ENCODE assay signal across 1 cellular context in the genomic region with DNA sequence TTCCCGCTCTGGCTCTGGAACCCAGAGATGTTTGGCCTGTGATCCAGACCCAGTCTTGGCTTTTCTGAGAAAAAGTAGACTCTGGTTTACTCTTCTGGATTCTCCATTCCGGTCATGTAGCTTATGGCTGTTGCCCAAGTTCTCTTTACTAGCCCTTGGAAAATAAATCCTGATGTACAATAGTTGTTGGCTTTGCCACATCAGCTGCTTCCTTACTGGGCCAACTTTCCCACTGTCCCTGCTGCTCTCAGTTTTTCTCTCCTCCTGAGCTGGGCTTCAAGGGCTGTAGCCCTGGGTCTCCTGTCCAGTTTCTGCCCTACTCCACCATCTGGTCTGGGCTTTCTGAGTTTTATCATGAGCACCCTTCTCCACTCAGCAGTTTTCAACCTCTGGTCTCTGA.
TF ChIP-seq lines count a peak whose summit lies in the region.

No MANE protein-coding gene starts in this region.

TF ChIP-seq in HepG2, 621 proteins besides CTCF, POLR2A, EP300 and RAD21:
- TF ChIP-seq ZFP41 (CRISPR knock-in tag; IDR thresholded peaks at IDR 0.05; ENCODE audit: borderline replicate concordance) (no peak), ZNF724P (CRISPR knock-in tag; IDR thresholded peaks at IDR 0.05; ENCODE audit: borderline replicate concordance) (no peak), ZNF24 (IDR thresholded peaks at IDR 0.05) (no peak), ZNF678 (CRISPR knock-in tag; IDR thresholded peaks at IDR 0.05) (no peak), ZNF556 (CRISPR knock-in tag; IDR thresholded peaks at IDR 0.05; ENCODE audit: borderline replicate concordance) (no peak), PHF8 (CRISPR knock-in tag; IDR thresholded peaks at IDR 0.05) (no peak), ZNF232 (CRISPR knock-in tag; IDR thresholded peaks at IDR 0.05; ENCODE audit: borderline replicate concordance) (no peak)
- TF ChIP-seq, protein P1, sequence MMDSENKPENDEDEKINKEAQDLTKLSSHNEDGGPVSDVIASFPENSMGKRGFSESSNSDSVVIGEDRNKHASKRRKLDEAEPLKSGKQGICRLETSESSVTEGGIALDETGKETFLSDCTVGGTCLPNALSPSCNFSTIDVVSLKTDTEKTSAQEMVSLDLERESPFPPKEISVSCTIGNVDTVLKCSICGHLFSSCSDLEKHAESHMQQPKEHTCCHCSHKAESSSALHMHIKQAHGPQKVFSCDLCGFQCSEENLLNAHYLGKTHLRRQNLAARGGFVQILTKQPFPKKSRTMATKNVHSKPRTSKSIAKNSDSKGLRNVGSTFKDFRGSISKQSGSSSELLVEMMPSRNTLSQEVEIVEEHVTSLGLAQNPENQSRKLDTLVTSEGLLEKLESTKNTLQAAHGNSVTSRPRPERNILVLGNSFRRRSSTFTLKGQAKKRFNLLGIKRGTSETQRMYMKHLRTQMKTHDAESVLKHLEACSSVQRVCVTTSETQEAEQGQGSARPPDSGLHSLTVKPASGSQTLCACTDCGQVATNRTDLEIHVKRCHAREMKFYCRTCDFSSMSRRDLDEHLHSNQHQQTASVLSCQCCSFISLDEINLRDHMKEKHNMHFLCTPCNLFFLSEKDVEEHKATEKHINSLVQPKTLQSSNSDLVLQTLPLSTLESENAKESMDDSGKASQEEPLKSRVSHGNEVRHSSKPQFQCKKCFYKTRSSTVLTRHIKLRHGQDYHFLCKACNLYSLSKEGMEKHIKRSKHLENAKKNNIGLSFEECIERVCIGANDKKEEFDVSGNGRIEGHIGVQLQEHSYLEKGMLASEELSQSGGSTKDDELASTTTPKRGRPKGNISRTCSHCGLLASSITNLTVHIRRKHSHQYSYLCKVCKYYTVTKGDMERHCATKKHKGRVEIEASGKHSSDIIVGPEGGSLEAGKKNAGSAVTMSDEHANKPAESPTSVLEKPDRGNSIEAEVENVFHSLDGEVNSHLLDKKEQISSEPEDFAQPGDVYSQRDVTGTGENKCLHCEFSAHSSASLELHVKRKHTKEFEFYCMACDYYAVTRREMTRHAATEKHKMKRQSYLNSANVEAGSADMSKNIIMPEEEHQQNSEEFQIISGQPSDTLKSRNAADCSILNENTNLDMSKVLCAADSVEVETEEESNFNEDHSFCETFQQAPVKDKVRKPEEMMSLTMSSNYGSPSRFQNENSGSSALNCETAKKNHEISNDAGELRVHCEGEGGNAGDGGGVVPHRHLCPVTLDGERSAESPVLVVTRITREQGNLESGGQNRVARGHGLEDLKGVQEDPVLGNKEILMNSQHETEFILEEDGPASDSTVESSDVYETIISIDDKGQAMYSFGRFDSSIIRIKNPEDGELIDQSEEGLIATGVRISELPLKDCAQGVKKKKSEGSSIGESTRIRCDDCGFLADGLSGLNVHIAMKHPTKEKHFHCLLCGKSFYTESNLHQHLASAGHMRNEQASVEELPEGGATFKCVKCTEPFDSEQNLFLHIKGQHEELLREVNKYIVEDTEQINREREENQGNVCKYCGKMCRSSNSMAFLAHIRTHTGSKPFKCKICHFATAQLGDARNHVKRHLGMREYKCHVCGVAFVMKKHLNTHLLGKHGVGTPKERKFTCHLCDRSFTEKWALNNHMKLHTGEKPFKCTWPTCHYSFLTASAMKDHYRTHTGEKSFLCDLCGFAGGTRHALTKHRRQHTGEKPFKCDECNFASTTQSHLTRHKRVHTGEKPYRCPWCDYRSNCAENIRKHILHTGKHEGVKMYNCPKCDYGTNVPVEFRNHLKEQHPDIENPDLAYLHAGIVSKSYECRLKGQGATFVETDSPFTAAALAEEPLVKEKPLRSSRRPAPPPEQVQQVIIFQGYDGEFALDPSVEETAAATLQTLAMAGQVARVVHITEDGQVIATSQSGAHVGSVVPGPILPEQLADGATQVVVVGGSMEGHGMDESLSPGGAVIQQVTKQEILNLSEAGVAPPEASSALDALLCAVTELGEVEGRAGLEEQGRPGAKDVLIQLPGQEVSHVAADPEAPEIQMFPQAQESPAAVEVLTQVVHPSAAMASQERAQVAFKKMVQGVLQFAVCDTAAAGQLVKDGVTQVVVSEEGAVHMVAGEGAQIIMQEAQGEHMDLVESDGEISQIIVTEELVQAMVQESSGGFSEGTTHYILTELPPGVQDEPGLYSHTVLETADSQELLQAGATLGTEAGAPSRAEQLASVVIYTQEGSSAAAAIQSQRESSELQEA (CRISPR knock-in tag; IDR thresholded peaks at IDR 0.05; ENCODE audit: not compliant biosample characterization), result no peak
- TF ChIP-seq, protein P2, sequence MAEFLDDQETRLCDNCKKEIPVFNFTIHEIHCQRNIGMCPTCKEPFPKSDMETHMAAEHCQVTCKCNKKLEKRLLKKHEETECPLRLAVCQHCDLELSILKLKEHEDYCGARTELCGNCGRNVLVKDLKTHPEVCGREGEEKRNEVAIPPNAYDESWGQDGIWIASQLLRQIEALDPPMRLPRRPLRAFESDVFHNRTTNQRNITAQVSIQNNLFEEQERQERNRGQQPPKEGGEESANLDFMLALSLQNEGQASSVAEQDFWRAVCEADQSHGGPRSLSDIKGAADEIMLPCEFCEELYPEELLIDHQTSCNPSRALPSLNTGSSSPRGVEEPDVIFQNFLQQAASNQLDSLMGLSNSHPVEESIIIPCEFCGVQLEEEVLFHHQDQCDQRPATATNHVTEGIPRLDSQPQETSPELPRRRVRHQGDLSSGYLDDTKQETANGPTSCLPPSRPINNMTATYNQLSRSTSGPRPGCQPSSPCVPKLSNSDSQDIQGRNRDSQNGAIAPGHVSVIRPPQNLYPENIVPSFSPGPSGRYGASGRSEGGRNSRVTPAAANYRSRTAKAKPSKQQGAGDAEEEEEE (CRISPR knock-in tag; IDR thresholded peaks at IDR 0.05; ENCODE audit: borderline replicate concordance), result no peak
- TF ChIP-seq, protein P3, sequence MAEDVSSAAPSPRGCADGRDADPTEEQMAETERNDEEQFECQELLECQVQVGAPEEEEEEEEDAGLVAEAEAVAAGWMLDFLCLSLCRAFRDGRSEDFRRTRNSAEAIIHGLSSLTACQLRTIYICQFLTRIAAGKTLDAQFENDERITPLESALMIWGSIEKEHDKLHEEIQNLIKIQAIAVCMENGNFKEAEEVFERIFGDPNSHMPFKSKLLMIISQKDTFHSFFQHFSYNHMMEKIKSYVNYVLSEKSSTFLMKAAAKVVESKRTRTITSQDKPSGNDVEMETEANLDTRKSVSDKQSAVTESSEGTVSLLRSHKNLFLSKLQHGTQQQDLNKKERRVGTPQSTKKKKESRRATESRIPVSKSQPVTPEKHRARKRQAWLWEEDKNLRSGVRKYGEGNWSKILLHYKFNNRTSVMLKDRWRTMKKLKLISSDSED (CRISPR knock-in tag; IDR thresholded peaks at IDR 0.05), result no peak
